1 cellular context compared by ENCODE assay signal in the genomic region with DNA sequence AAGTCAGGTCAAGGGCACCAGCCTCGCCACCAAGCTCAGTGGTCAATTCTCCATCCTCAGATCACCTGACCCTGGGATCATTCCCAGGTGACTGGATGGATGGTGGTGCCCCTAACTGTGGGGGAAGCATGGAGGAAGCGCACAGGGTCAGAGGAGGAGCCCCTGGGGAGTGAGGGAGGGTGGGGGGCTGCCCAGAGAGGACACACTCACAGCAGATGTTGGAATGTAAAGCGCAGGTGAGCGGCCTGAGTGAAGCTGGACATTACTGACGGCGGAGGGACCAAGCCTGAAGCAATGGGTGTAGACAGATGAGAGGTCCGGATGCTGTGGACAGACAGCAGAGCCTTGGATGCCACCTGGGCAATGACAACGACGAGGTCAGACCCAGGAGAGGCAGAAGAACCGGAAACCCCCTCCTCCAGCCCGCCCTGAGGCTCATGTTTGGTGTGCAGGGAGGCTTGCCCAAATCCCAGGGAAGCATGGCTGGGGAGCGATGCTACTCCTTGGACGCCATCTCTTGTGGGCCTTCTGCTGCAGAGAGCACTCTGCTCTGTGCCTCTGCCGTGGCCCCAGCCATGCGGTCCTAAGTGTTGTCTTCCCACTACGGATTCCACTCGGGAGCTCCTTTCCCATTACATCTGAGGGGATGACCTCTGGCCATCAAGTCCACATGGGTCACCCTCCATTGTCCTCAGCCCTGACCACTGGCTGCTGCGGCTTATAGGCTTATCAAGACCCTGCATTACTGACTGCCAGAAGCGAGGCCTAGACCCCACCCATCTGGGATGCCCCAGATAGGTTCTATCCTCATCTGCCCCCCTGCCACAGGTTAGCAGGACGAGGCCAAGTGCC.
TF ChIP-seq lines count a peak whose summit lies in the region.

No MANE protein-coding gene starts in this region.

TF ChIP-seq in H1, 55 proteins besides CTCF, POLR2A, EP300 and RAD21:
- peak; percentile 27; the same call in 1 of the 2 replicates for TF ChIP-seq POLR2AphosphoS5 (IDR thresholded peaks at IDR 0.05; ENCODE audit: low read depth, low read length)
- no peak for TF ChIP-seq JUND (IDR thresholded peaks at IDR 0.05; ENCODE audit: low read length)
- TF ChIP-seq SIN3A (conservative IDR thresholded peaks at IDR 0.05 in 1 of 2, IDR thresholded peaks at IDR 0.05 in 1 of 2; ENCODE audit: low read depth in 1 of 2, low read length in 2 of 2) = no peak
